1 cellular context compared by ENCODE assay signal in the genomic region with DNA sequence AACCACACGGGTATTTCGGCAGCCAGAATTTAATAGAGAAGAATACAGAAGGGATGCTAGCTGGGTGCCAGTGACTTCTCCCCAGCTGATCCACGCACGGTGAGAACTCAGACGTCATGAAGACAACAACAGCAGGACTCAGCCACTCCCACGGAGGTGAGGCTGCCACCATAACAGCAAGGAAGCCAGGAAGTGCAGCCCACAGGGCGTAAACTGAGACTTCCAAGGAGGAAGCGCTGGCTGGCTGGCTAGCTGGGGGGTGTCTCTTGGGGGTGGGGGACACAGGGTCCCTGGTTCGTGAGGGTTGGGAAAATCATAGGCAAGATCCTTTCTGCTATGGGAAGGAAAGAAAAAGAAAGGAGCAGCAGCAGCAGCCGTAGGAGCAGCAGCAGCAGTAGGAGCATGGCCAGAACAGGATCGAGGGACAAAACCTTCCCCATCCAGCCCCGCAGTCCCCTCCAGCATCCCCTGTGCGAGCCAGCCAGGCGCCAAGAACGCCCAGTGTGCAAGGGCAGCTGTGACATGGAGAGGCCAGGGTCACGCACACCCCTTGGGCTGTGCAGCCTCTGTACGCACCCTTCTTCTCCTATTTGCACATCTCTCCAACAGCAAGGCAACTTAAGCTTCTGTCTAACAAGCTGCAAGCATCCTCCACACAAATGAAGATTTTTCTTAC.
TF ChIP-seq lines count a peak whose summit lies in the region.

No MANE protein-coding gene starts in this region.

TF ChIP-seq in H1, 55 proteins besides CTCF, POLR2A, EP300 and RAD21:
- TF ChIP-seq YY1 (IDR thresholded peaks at IDR 0.05; ENCODE audit: low read depth, low read length) (no peak), TCF12 (IDR thresholded peaks at IDR 0.05; ENCODE audit: low read depth, low read length) (no peak), SAP30 (IDR thresholded peaks at IDR 0.05; ENCODE audit: insufficient read depth, insufficient replicate concordance, low read length) (no peak), RXRA (IDR thresholded peaks at IDR 0.05; ENCODE audit: insufficient read depth, low read depth, low read length) (no peak), EZH2 (IDR thresholded peaks at IDR 0.05; ENCODE audit: low read depth, low read length, severe bottlenecking) (no peak), KDM1A (IDR thresholded peaks at IDR 0.05; ENCODE audit: borderline replicate concordance, low read length) (no peak), BACH1 (IDR thresholded peaks at IDR 0.05; ENCODE audit: low read length) (no peak), EGR1 (IDR thresholded peaks at IDR 0.05; ENCODE audit: borderline replicate concordance, low read depth, low read length) (no peak), RNF2 (IDR thresholded peaks at IDR 0.05; ENCODE audit: borderline replicate concordance, low read depth, low read length, missing control alignments, poor library complexity, severe bottlenecking) (no peak)
